Comparison of ENCODE assay signal across 16 cellular contexts in the genomic region with DNA sequence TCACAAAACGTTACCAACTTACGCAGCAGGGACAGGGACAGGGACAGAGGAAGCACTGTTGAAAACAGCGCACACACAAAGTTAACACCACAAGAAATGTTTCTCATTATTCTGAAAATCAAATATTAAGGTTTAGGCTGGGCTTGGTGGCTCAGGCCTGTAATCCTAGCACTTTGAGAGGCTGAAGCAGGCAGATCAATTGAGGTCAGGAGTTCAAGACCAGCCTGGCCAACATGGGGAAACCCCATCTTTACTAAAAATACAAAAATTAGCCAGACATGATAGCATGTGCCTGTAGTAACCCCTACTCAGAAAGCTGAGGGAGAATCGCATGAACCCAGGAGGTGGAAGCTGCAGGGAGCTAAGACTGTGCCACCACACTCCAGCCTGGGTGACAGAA. TPM values are rescaled to one million over a fixed set of nuclear protein-coding genes. Genes with fewer than 3 reads are reported as not detected.
DNase-seq lines count a peak whose midpoint lies in the region; ATAC-seq lines count a peak whose summit lies in the region.
"Had no signal": no experiment of that assay in that cellular context is flagged by ENCODE, and none has a peak within 500 bp of the region (broad histone marks: within the 10 kb centered on the region; RNA-seq: fewer than 3 reads in every experiment).

No MANE protein-coding gene starts in this region.

- no peaks in the 10 kb centered on the region for H3K9me3 ChIP-seq in effector memory CD4-positive, alpha-beta T cell (ENCODE audit: control insufficient read depth, low read length)
- H3K9me3 ChIP-seq: pancreas had no signal

- no peaks in the 10 kb centered on the region for H3K36me3 ChIP-seq in effector memory CD4-positive, alpha-beta T cell (ENCODE audit: control insufficient read depth, insufficient read depth, low read length)
- H3K36me3 ChIP-seq: pancreas had no signal

- peaks cover 41% of the 10 kb centered on the region for H3K36me3 Mint-ChIP-seq in activated CD4-positive, alpha-beta T cell treated with anti-CD3 and anti-CD28 coated beads, Interleukin-2, amount 10 ng/mL, durations not matched to agents 7 days and 5 days (ENCODE audit: low read depth)
- H3K36me3 Mint-ChIP-seq in T-helper 2 cell treated with Interferon-gamma antibody and Interleukin-4, amounts not matched to agents 5 μg/mL and 100 μg/mL, for 36 hours (ENCODE audit: low read depth) = peaks cover 36% of the 10 kb centered on the region

- no peak overlapping the region for H3K4me3 ChIP-seq in effector memory CD4-positive, alpha-beta T cell (ENCODE audit: insufficient read depth, low read depth, low read length, poor library complexity, severe bottlenecking)
- H3K4me3 ChIP-seq: coronary artery, pancreas, SJSA1, skin epidermis had no signal

- peaks cover 48% of the 10 kb centered on the region for H3K4me1 Mint-ChIP-seq in activated CD4-positive, alpha-beta T cell treated with anti-CD3 and anti-CD28 coated beads, Interleukin-2, amount 10 ng/mL, durations not matched to agents 7 days and 5 days
- H3K4me1 Mint-ChIP-seq in T-helper 2 cell treated with Interferon-gamma antibody and Interleukin-4, amounts not matched to agents 5 μg/mL and 100 μg/mL, for 36 hours (ENCODE audit: low read depth) = peaks cover 45% of the 10 kb centered on the region
- H3K4me1 Mint-ChIP-seq in stimulated activated naive CD8-positive, alpha-beta T cell treated with anti-CD3 and anti-CD28 coated beads, Interleukin-15, amount 100 ng/mL, for 72 hours = peaks cover 55% of the 10 kb centered on the region

- H3K4me1 ChIP-seq in effector memory CD4-positive, alpha-beta T cell (ENCODE audit: control insufficient read depth, insufficient read depth, low read length, poor library complexity, severe bottlenecking) = peaks cover 34% of the 10 kb centered on the region

- peak overlapping the region; percentile 65 for H3K4me3 Mint-ChIP-seq in activated CD4-positive, alpha-beta T cell treated with anti-CD3 and anti-CD28 coated beads, Interleukin-2, amount 10 ng/mL, durations not matched to agents 7 days and 5 days
- H3K4me3 Mint-ChIP-seq in T-helper 2 cell treated with Interferon-gamma antibody and Interleukin-4, amounts not matched to agents 5 μg/mL and 100 μg/mL, for 36 hours = peak overlapping the region; percentile 71
- H3K4me3 Mint-ChIP-seq in stimulated activated naive CD8-positive, alpha-beta T cell treated with anti-CD3 and anti-CD28 coated beads, Interleukin-15, amount 100 ng/mL, for 72 hours = peak overlapping the region; percentile 66 to 67

- ATAC-seq in stimulated activated naive CD8-positive, alpha-beta T cell treated with anti-CD3 and anti-CD28 coated beads, Interleukin-15, amount 100 ng/mL, for 72 hours = no peak
- no peak for ATAC-seq in HG03571 (IDR thresholded peaks at IDR 0.05; ENCODE audit: unreplicated experiment)
- ATAC-seq: pancreas had no signal

- no peaks in the 10 kb centered on the region for H3K27me3 ChIP-seq in effector memory CD4-positive, alpha-beta T cell (replicated peaks; ENCODE audit: control insufficient read depth, insufficient read depth, low read length, poor library complexity, severe bottlenecking)
- H3K27me3 ChIP-seq: pancreas, SJSA1 had no signal

- POLR2A ChIA-PET in activated CD4-positive, alpha-beta T cell treated with anti-CD3 and anti-CD28 coated beads, Interleukin-2, amount 10 ng/mL, durations not matched to agents 7 days and 5 days (lab: Charles Lee) = no interaction called here

- no peak for DNase-seq in activated CD4-positive, alpha-beta T cell treated with anti-CD3 and anti-CD28 coated beads, Interleukin-2, amount 10 ng/mL, durations not matched to agents 7 days and 5 days
- no peak for DNase-seq in activated CD4-positive, alpha-beta T cell treated with anti-CD3 and anti-CD28 coated beads for 4 hours
- no peak for DNase-seq in T-helper 2 cell treated with Interferon-gamma antibody and Interleukin-4, amounts not matched to agents 5 μg/mL and 100 μg/mL, for 36 hours (ENCODE audit: low spot score)
- no peak for DNase-seq in effector memory CD4-positive, alpha-beta T cell
- DNase-seq in stimulated activated naive CD8-positive, alpha-beta T cell treated with anti-CD3 and anti-CD28 coated beads, Interleukin-15, amount 100 ng/mL, for 72 hours = peak in 1 of 2 donors; percentile 52
- DNase-seq in GM03348 (ENCODE audit: low spot score) = no peak
- DNase-seq in GF-D8 (lab: John Stamatoyannopoulos, UW) = no peak
- DNase-seq: erythroblast, KG1, NCI-H1436, NCI-H226, pancreas had no signal

- H3K27ac ChIP-seq in effector memory CD4-positive, alpha-beta T cell (ENCODE audit: insufficient read depth, low read length, poor library complexity, severe bottlenecking) = peak overlapping the region; percentile 95
- H3K27ac ChIP-seq: coronary artery, pancreas, SJSA1 had no signal

- H3K27me3 Mint-ChIP-seq in activated CD4-positive, alpha-beta T cell treated with anti-CD3 and anti-CD28 coated beads, Interleukin-2, amount 10 ng/mL, durations not matched to agents 7 days and 5 days = no peaks in the 10 kb centered on the region
- no peaks in the 10 kb centered on the region for H3K27me3 Mint-ChIP-seq in T-helper 2 cell treated with Interferon-gamma antibody and Interleukin-4, amounts not matched to agents 5 μg/mL and 100 μg/mL, for 36 hours (ENCODE audit: low read depth)
- no peaks in the 10 kb centered on the region for H3K27me3 Mint-ChIP-seq in stimulated activated naive CD8-positive, alpha-beta T cell treated with anti-CD3 and anti-CD28 coated beads, Interleukin-15, amount 100 ng/mL, for 72 hours

- H3K27ac Mint-ChIP-seq in activated CD4-positive, alpha-beta T cell treated with anti-CD3 and anti-CD28 coated beads, Interleukin-2, amount 10 ng/mL, durations not matched to agents 7 days and 5 days = peak overlapping the region; percentile 92
- peak overlapping the region; percentile 82 for H3K27ac Mint-ChIP-seq in T-helper 2 cell treated with Interferon-gamma antibody and Interleukin-4, amounts not matched to agents 5 μg/mL and 100 μg/mL, for 36 hours
- peak overlapping the region; percentile 71 to 88 for H3K27ac Mint-ChIP-seq in stimulated activated naive CD8-positive, alpha-beta T cell treated with anti-CD3 and anti-CD28 coated beads, Interleukin-15, amount 100 ng/mL, for 72 hours

- no peaks in the 10 kb centered on the region for H3K9me3 Mint-ChIP-seq in activated CD4-positive, alpha-beta T cell treated with anti-CD3 and anti-CD28 coated beads, Interleukin-2, amount 10 ng/mL, durations not matched to agents 7 days and 5 days
- H3K9me3 Mint-ChIP-seq in T-helper 2 cell treated with Interferon-gamma antibody and Interleukin-4, amounts not matched to agents 5 μg/mL and 100 μg/mL, for 36 hours = no peaks in the 10 kb centered on the region
- no peaks in the 10 kb centered on the region for H3K9me3 Mint-ChIP-seq in stimulated activated naive CD8-positive, alpha-beta T cell treated with anti-CD3 and anti-CD28 coated beads, Interleukin-15, amount 100 ng/mL, for 72 hours

- CTCF ChIA-PET in activated CD4-positive, alpha-beta T cell treated with anti-CD3 and anti-CD28 coated beads, Interleukin-2, amount 10 ng/mL, durations not matched to agents 7 days and 5 days (lab: Charles Lee) = interaction anchor here (0.6 to 1.2 kb wide), 3 partner anchors 9 to 362 kb away, joined by 3 to 5 read pairs (median 4); no protein-coding TSS in a partner anchor

RNA-seq across cellular contexts. Expression of a gene that starts 4.2 kb away (rescaled TPM):
- 100 to 1,000 TPM; 244 to 251 TPM for total RNA-seq in activated CD4-positive, alpha-beta T cell treated with anti-CD3 and anti-CD28 coated beads, Interleukin-2, amount 10 ng/mL, durations not matched to agents 7 days and 5 days
